11 cellular contexts compared by ENCODE assay signal in genomic region chr6:27474172-27474465, GRCh38. TPM values are rescaled to one million over a fixed set of nuclear protein-coding genes. Genes with fewer than 3 reads are reported as not detected.
DNase-seq lines count a peak whose midpoint lies in the region; ATAC-seq and TF ChIP-seq lines count a peak whose summit lies in the region.
"Had no signal": no experiment of that assay in that cellular context is flagged by ENCODE, and none has a peak within 500 bp of the region (broad histone marks: within the 10 kb centered on the region; RNA-seq: fewer than 3 reads in every experiment).

No MANE protein-coding gene starts in this region.

- H3K27me3 Mint-ChIP-seq in activated naive CD4-positive, alpha-beta T cell treated with anti-CD3 and anti-CD28 coated beads, Interleukin-2, amount 10 ng/mL, durations not matched to agents 7 days and 5 days = peaks cover 7% of the 10 kb centered on the region
- H3K27me3 Mint-ChIP-seq in central memory CD8-positive, alpha-beta T cell = no peaks in the 10 kb centered on the region
- peaks cover 4% of the 10 kb centered on the region for H3K27me3 Mint-ChIP-seq in progenitor cell of endocrine pancreas

- H3K4me3 Mint-ChIP-seq in activated naive CD4-positive, alpha-beta T cell treated with anti-CD3 and anti-CD28 coated beads, Interleukin-2, amount 10 ng/mL, durations not matched to agents 7 days and 5 days = peak overlapping the region; percentile 93
- peak overlapping the region; percentile 83 for H3K4me3 Mint-ChIP-seq in central memory CD8-positive, alpha-beta T cell
- peak overlapping the region; percentile 84 for H3K4me3 Mint-ChIP-seq in progenitor cell of endocrine pancreas (ENCODE audit: low read depth)

- peaks cover 34% of the 10 kb centered on the region for H3K4me1 Mint-ChIP-seq in activated naive CD4-positive, alpha-beta T cell treated with anti-CD3 and anti-CD28 coated beads, Interleukin-2, amount 10 ng/mL, durations not matched to agents 7 days and 5 days
- H3K4me1 Mint-ChIP-seq in central memory CD8-positive, alpha-beta T cell = peaks cover 32% of the 10 kb centered on the region
- H3K4me1 Mint-ChIP-seq in progenitor cell of endocrine pancreas (ENCODE audit: low read depth) = peaks cover 20% of the 10 kb centered on the region

- H3K27ac Mint-ChIP-seq in activated naive CD4-positive, alpha-beta T cell treated with anti-CD3 and anti-CD28 coated beads, Interleukin-2, amount 10 ng/mL, durations not matched to agents 7 days and 5 days = peak overlapping the region; percentile 50
- peak overlapping the region in 1 of 2 donors; percentile 89 for H3K27ac Mint-ChIP-seq in activated naive CD4-positive, alpha-beta T cell treated with anti-CD3 and anti-CD28 coated beads, Interleukin-2, amount 50 U/mL, for 72 hours
- H3K27ac Mint-ChIP-seq in central memory CD8-positive, alpha-beta T cell (ENCODE audit: low read depth) = no peak overlapping the region
- no peak overlapping the region for H3K27ac Mint-ChIP-seq in progenitor cell of endocrine pancreas

- TF ChIP-seq CTCF in progenitor cell of endocrine pancreas (IDR thresholded peaks at IDR 0.05; ENCODE audit: unreplicated experiment) = no peak

- ATAC-seq in activated naive CD4-positive, alpha-beta T cell treated with anti-CD3 and anti-CD28 coated beads, Interleukin-2, amount 50 U/mL, for 72 hours = no peak
- no peak for ATAC-seq in central memory CD8-positive, alpha-beta T cell (replicated peaks; ENCODE audit: extremely low read depth, poor library complexity, severe bottlenecking)
- no peak for ATAC-seq in HG02642 (IDR thresholded peaks at IDR 0.05; ENCODE audit: poor library complexity, unreplicated experiment)
- no peak for ATAC-seq in GM21529 (IDR thresholded peaks at IDR 0.05; ENCODE audit: unreplicated experiment)
- no peak for ATAC-seq in GM18520 (IDR thresholded peaks at IDR 0.05; ENCODE audit: unreplicated experiment)

- no peak for DNase-seq in activated naive CD4-positive, alpha-beta T cell treated with anti-CD3 and anti-CD28 coated beads, Interleukin-2, amount 10 ng/mL, durations not matched to agents 7 days and 5 days
- no peak for DNase-seq in activated naive CD4-positive, alpha-beta T cell treated with anti-CD3 and anti-CD28 coated beads, Interleukin-2, amount 50 U/mL, for 72 hours (ENCODE audit: low spot score in 2 of 2)
- DNase-seq in NCI-H69 (lab: John Stamatoyannopoulos, UW) = peak; percentile 23
- DNase-seq in central memory CD8-positive, alpha-beta T cell (ENCODE audit: low spot score in 2 of 2) = no peak
- no peak for DNase-seq in progenitor cell of endocrine pancreas (ENCODE audit: low spot score, unreplicated experiment)
- DNase-seq: activated naive CD4-positive, alpha-beta T cell; AML-193; NCI-H1694 treated with DMSO at 0.1 percent for 48 hours had no signal

- peaks cover under 1% of the 10 kb centered on the region for H3K9me3 Mint-ChIP-seq in activated naive CD4-positive, alpha-beta T cell treated with anti-CD3 and anti-CD28 coated beads, Interleukin-2, amount 10 ng/mL, durations not matched to agents 7 days and 5 days
- H3K9me3 Mint-ChIP-seq in activated naive CD4-positive, alpha-beta T cell treated with anti-CD3 and anti-CD28 coated beads, Interleukin-2, amount 50 U/mL, for 72 hours = peaks cover 0 to 11% of the 10 kb centered on the region in 2 donors
- no peaks in the 10 kb centered on the region for H3K9me3 Mint-ChIP-seq in central memory CD8-positive, alpha-beta T cell
- H3K9me3 Mint-ChIP-seq in progenitor cell of endocrine pancreas (ENCODE audit: low read depth) = no peaks in the 10 kb centered on the region

- CTCF ChIA-PET in activated naive CD4-positive, alpha-beta T cell treated with anti-CD3 and anti-CD28 coated beads, Interleukin-2, amount 10 ng/mL, durations not matched to agents 7 days and 5 days (lab: Charles Lee) = no interaction called here

- peaks cover 29% of the 10 kb centered on the region for H3K36me3 Mint-ChIP-seq in activated naive CD4-positive, alpha-beta T cell treated with anti-CD3 and anti-CD28 coated beads, Interleukin-2, amount 10 ng/mL, durations not matched to agents 7 days and 5 days
- H3K36me3 Mint-ChIP-seq in activated naive CD4-positive, alpha-beta T cell treated with anti-CD3 and anti-CD28 coated beads, Interleukin-2, amount 50 U/mL, for 72 hours = peaks cover 20 to 31% of the 10 kb centered on the region in 2 donors
- peaks cover 24% of the 10 kb centered on the region for H3K36me3 Mint-ChIP-seq in central memory CD8-positive, alpha-beta T cell (ENCODE audit: insufficient read depth)
- H3K36me3 Mint-ChIP-seq in progenitor cell of endocrine pancreas (ENCODE audit: insufficient read depth) = peaks cover 10% of the 10 kb centered on the region

RNA-seq across cellular contexts. Expression of gene ZNF184, which starts 1.2 kb away (rescaled TPM):
- 10 to 100 TPM; 10.2 to 15.4 TPM for total RNA-seq in activated naive CD4-positive, alpha-beta T cell treated with anti-CD3 and anti-CD28 coated beads, Interleukin-2, amount 50 U/mL, for 72 hours
- total RNA-seq in progenitor cell of endocrine pancreas = 17.9 and 18.5 TPM in 2 replicates
